Comparison of ENCODE assay signal across 1 cellular context in genomic region chr20:34701405-34702085, GRCh38.
A peak's percentile ranks its signal among the peaks of the same experiment; 100 is the strongest.
TF ChIP-seq lines count a peak whose summit lies in the region.

No MANE protein-coding gene starts in this region.

TF ChIP-seq in HepG2, 621 proteins besides CTCF, POLR2A, EP300 and RAD21 (continued from another document and continues in another):
- TF ChIP-seq, protein P1, sequence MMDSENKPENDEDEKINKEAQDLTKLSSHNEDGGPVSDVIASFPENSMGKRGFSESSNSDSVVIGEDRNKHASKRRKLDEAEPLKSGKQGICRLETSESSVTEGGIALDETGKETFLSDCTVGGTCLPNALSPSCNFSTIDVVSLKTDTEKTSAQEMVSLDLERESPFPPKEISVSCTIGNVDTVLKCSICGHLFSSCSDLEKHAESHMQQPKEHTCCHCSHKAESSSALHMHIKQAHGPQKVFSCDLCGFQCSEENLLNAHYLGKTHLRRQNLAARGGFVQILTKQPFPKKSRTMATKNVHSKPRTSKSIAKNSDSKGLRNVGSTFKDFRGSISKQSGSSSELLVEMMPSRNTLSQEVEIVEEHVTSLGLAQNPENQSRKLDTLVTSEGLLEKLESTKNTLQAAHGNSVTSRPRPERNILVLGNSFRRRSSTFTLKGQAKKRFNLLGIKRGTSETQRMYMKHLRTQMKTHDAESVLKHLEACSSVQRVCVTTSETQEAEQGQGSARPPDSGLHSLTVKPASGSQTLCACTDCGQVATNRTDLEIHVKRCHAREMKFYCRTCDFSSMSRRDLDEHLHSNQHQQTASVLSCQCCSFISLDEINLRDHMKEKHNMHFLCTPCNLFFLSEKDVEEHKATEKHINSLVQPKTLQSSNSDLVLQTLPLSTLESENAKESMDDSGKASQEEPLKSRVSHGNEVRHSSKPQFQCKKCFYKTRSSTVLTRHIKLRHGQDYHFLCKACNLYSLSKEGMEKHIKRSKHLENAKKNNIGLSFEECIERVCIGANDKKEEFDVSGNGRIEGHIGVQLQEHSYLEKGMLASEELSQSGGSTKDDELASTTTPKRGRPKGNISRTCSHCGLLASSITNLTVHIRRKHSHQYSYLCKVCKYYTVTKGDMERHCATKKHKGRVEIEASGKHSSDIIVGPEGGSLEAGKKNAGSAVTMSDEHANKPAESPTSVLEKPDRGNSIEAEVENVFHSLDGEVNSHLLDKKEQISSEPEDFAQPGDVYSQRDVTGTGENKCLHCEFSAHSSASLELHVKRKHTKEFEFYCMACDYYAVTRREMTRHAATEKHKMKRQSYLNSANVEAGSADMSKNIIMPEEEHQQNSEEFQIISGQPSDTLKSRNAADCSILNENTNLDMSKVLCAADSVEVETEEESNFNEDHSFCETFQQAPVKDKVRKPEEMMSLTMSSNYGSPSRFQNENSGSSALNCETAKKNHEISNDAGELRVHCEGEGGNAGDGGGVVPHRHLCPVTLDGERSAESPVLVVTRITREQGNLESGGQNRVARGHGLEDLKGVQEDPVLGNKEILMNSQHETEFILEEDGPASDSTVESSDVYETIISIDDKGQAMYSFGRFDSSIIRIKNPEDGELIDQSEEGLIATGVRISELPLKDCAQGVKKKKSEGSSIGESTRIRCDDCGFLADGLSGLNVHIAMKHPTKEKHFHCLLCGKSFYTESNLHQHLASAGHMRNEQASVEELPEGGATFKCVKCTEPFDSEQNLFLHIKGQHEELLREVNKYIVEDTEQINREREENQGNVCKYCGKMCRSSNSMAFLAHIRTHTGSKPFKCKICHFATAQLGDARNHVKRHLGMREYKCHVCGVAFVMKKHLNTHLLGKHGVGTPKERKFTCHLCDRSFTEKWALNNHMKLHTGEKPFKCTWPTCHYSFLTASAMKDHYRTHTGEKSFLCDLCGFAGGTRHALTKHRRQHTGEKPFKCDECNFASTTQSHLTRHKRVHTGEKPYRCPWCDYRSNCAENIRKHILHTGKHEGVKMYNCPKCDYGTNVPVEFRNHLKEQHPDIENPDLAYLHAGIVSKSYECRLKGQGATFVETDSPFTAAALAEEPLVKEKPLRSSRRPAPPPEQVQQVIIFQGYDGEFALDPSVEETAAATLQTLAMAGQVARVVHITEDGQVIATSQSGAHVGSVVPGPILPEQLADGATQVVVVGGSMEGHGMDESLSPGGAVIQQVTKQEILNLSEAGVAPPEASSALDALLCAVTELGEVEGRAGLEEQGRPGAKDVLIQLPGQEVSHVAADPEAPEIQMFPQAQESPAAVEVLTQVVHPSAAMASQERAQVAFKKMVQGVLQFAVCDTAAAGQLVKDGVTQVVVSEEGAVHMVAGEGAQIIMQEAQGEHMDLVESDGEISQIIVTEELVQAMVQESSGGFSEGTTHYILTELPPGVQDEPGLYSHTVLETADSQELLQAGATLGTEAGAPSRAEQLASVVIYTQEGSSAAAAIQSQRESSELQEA (CRISPR knock-in tag; IDR thresholded peaks at IDR 0.05; ENCODE audit: not compliant biosample characterization) = no peak
- TF ChIP-seq ZNF841 (CRISPR knock-in tag; IDR thresholded peaks at IDR 0.05; ENCODE audit: borderline replicate concordance) (no peak), ELF3 (CRISPR knock-in tag; IDR thresholded peaks at IDR 0.05) (no peak), ZNF556 (CRISPR knock-in tag; IDR thresholded peaks at IDR 0.05; ENCODE audit: borderline replicate concordance) (no peak), ZBTB42 (CRISPR knock-in tag; IDR thresholded peaks at IDR 0.05) (no peak), ZFAT (CRISPR knock-in tag; conservative IDR thresholded peaks at IDR 0.05) (no peak), SP140L (CRISPR knock-in tag; IDR thresholded peaks at IDR 0.05; ENCODE audit: borderline replicate concordance) (no peak), CREB1 (IDR thresholded peaks at IDR 0.05) (peak; percentile 19; the same call in 1 of the 2 replicates), CREB1 (CRISPR knock-in tag; IDR thresholded peaks at IDR 0.05) (no peak), ZNF557 (CRISPR knock-in tag; IDR thresholded peaks at IDR 0.05) (no peak), HNF4G (IDR thresholded peaks at IDR 0.05; ENCODE audit: borderline replicate concordance, low read depth, low read length) (no peak), HNF4G (CRISPR knock-in tag; IDR thresholded peaks at IDR 0.05; ENCODE audit: borderline replicate concordance, low read depth) (no peak), SIX1 (CRISPR knock-in tag; IDR thresholded peaks at IDR 0.05; ENCODE audit: borderline replicate concordance) (no peak), ZBTB43 (CRISPR knock-in tag; conservative IDR thresholded peaks at IDR 0.05) (no peak), ZNF83 (CRISPR knock-in tag; IDR thresholded peaks at IDR 0.05; ENCODE audit: borderline replicate concordance) (no peak), TCF12 (IDR thresholded peaks at IDR 0.05) (no peak), TCF12 (CRISPR knock-in tag; IDR thresholded peaks at IDR 0.05) (no peak), ZNF570 (CRISPR knock-in tag; IDR thresholded peaks at IDR 0.05; ENCODE audit: borderline replicate concordance) (no peak), ZNF530 (CRISPR knock-in tag; IDR thresholded peaks at IDR 0.05; ENCODE audit: low read depth) (no peak), ZNF737 (CRISPR knock-in tag; IDR thresholded peaks at IDR 0.05; ENCODE audit: borderline replicate concordance) (no peak), ZNF672 (CRISPR knock-in tag; IDR thresholded peaks at IDR 0.05) (no peak), SP5 (CRISPR knock-in tag; IDR thresholded peaks at IDR 0.05; ENCODE audit: borderline replicate concordance, low read depth) (no peak), ZNF850 (CRISPR knock-in tag; conservative IDR thresholded peaks at IDR 0.05) (no peak), ZNF337 (CRISPR knock-in tag; IDR thresholded peaks at IDR 0.05; ENCODE audit: borderline replicate concordance, low read depth) (no peak), DZIP1 (CRISPR knock-in tag; IDR thresholded peaks at IDR 0.05) (no peak), HNRNPLL (IDR thresholded peaks at IDR 0.05; ENCODE audit: low read depth, low read length, poor library complexity, severe bottlenecking) (no peak), ZNF446 (CRISPR knock-in tag; IDR thresholded peaks at IDR 0.05) (no peak), TEAD3 (CRISPR knock-in tag; optimal IDR thresholded peaks at IDR 0.05; ENCODE audit: borderline replicate concordance) (no peak), KLF6 (CRISPR knock-in tag; IDR thresholded peaks at IDR 0.05) (no peak), HOMEZ (CRISPR knock-in tag; IDR thresholded peaks at IDR 0.05; ENCODE audit: low read depth) (no peak), FOSL2 (CRISPR knock-in tag; IDR thresholded peaks at IDR 0.05) (peak; percentile 89), ZNF629 (CRISPR knock-in tag; conservative IDR thresholded peaks at IDR 0.05) (no peak), REXO4 (CRISPR knock-in tag; IDR thresholded peaks at IDR 0.05; ENCODE audit: borderline replicate concordance) (no peak), JUN (CRISPR knock-in tag; IDR thresholded peaks at IDR 0.05) (0 out of 2 replicates have a peak, but pooled peaks have one; percentile 30), ZNF792 (CRISPR knock-in tag; IDR thresholded peaks at IDR 0.05) (0 out of 2 replicates have a peak, but pooled peaks have one; percentile 2), ZSCAN25 (CRISPR knock-in tag; IDR thresholded peaks at IDR 0.05) (no peak), PHB2 (IDR thresholded peaks at IDR 0.05; ENCODE audit: partially characterized antibody) (no peak), ATRX (CRISPR knock-in tag; IDR thresholded peaks at IDR 0.05; ENCODE audit: borderline replicate concordance) (no peak), ZNF121 (CRISPR knock-in tag; IDR thresholded peaks at IDR 0.05) (peak; percentile 71; the same call in 1 of the 2 replicates), ZNF776 (CRISPR knock-in tag; IDR thresholded peaks at IDR 0.05) (no peak), ZNF274 (CRISPR knock-in tag; IDR thresholded peaks at IDR 0.05) (no peak)
- TF ChIP-seq, protein P2, sequence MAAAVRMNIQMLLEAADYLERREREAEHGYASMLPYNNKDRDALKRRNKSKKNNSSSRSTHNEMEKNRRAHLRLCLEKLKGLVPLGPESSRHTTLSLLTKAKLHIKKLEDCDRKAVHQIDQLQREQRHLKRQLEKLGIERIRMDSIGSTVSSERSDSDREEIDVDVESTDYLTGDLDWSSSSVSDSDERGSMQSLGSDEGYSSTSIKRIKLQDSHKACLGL (CRISPR knock-in tag; IDR thresholded peaks at IDR 0.05) = no peak
- TF ChIP-seq, protein P3, sequence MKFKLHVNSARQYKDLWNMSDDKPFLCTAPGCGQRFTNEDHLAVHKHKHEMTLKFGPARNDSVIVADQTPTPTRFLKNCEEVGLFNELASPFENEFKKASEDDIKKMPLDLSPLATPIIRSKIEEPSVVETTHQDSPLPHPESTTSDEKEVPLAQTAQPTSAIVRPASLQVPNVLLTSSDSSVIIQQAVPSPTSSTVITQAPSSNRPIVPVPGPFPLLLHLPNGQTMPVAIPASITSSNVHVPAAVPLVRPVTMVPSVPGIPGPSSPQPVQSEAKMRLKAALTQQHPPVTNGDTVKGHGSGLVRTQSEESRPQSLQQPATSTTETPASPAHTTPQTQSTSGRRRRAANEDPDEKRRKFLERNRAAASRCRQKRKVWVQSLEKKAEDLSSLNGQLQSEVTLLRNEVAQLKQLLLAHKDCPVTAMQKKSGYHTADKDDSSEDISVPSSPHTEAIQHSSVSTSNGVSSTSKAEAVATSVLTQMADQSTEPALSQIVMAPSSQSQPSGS (CRISPR knock-in tag; IDR thresholded peaks at IDR 0.05) = no peak
- TF ChIP-seq, protein P4, sequence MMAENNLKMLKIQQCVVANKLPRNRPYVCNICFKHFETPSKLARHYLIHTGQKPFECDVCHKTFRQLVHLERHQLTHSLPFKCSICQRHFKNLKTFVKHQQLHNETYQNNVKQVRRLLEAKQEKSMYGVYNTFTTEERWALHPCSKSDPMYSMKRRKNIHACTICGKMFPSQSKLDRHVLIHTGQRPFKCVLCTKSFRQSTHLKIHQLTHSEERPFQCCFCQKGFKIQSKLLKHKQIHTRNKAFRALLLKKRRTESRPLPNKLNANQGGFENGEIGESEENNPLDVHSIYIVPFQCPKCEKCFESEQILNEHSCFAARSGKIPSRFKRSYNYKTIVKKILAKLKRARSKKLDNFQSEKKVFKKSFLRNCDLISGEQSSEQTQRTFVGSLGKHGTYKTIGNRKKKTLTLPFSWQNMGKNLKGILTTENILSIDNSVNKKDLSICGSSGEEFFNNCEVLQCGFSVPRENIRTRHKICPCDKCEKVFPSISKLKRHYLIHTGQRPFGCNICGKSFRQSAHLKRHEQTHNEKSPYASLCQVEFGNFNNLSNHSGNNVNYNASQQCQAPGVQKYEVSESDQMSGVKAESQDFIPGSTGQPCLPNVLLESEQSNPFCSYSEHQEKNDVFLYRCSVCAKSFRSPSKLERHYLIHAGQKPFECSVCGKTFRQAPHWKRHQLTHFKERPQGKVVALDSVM (CRISPR knock-in tag; IDR thresholded peaks at IDR 0.05) = peak; percentile 79
- TF ChIP-seq, protein P5, sequence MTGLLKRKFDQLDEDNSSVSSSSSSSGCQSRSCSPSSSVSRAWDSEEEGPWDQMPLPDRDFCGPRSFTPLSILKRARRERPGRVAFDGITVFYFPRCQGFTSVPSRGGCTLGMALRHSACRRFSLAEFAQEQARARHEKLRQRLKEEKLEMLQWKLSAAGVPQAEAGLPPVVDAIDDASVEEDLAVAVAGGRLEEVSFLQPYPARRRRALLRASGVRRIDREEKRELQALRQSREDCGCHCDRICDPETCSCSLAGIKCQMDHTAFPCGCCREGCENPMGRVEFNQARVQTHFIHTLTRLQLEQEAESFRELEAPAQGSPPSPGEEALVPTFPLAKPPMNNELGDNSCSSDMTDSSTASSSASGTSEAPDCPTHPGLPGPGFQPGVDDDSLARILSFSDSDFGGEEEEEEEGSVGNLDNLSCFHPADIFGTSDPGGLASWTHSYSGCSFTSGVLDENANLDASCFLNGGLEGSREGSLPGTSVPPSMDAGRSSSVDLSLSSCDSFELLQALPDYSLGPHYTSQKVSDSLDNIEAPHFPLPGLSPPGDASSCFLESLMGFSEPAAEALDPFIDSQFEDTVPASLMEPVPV (CRISPR knock-in tag; IDR thresholded peaks at IDR 0.05) = peak; percentile 14; the same call in 1 of the 2 replicates
- TF ChIP-seq, protein P6, sequence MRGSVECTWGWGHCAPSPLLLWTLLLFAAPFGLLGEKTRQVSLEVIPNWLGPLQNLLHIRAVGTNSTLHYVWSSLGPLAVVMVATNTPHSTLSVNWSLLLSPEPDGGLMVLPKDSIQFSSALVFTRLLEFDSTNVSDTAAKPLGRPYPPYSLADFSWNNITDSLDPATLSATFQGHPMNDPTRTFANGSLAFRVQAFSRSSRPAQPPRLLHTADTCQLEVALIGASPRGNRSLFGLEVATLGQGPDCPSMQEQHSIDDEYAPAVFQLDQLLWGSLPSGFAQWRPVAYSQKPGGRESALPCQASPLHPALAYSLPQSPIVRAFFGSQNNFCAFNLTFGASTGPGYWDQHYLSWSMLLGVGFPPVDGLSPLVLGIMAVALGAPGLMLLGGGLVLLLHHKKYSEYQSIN (CRISPR knock-in tag; IDR thresholded peaks at IDR 0.05; ENCODE audit: borderline replicate concordance) = no peak
